Comparison of ENCODE assay signal across 12 cellular contexts in genomic region chr12:110248096-110248447, GRCh38. TPM values are rescaled to one million over a fixed set of nuclear protein-coding genes. Genes with fewer than 3 reads are reported as not detected.
DNase-seq lines count a peak whose midpoint lies in the region; ATAC-seq, FAIRE-seq and TF ChIP-seq lines count a peak whose summit lies in the region.
"Had no signal": no experiment of that assay in that cellular context is flagged by ENCODE, and none has a peak within 500 bp of the region (broad histone marks: within the 10 kb centered on the region; RNA-seq: fewer than 3 reads in every experiment).

No MANE protein-coding gene starts in this region.

- TF ChIP-seq POLR2A in HepG2 (IDR thresholded peaks at IDR 0.05; ENCODE audit: insufficient read depth in 1 of 2, low read depth in 2 of 2, low read length in 2 of 2) = no peak

- WGBS in mammary epithelial cell (ENCODE audit: low coverage, missing lambda C conversion rate) = 0% methylated on average over 4 of the region's 4 CpGs
- 14% methylated on average over 4 of the region's 4 CpGs for WGBS in HepG2 (ENCODE audit: low lambda C conversion rate)

- no peaks in the 10 kb centered on the region for H4K20me1 ChIP-seq in mammary epithelial cell (ENCODE audit: insufficient read depth, low read length)
- H4K20me1 ChIP-seq in HepG2 (ENCODE audit: insufficient read depth, low read length) = no peaks in the 10 kb centered on the region

- no peak for FAIRE-seq in HepG2 (lab: Jason Lieb, UNC)
- FAIRE-seq: D721Med, HTR-8/SVneo had no signal

- ATAC-seq in HepG2 (no peak), GM21737 (IDR thresholded peaks at IDR 0.05; ENCODE audit: unreplicated experiment) (no peak)

- peak overlapping the region; percentile 62 for H3K4me3 Mint-ChIP-seq in Calu3 (ENCODE audit: low read depth, unreplicated experiment)
- H3K4me3 Mint-ChIP-seq: activated naive CD8-positive, alpha-beta T cell; nephron progenitor cell had no signal

- H3K36me3 ChIP-seq in mammary epithelial cell (ENCODE audit: insufficient read depth, low read length) = no peaks in the 10 kb centered on the region
- H3K36me3 ChIP-seq in HepG2 (replicated peaks in 1 of 2; ENCODE audit: control insufficient read depth in 1 of 2, insufficient read depth in 2 of 2, low read length in 2 of 2) = no peaks in the 10 kb centered on the region

- POLR2A ChIA-PET in HepG2 (lab: Yijun Ruan, JAX) = interaction anchor here (0.8 to 5.4 kb wide), 19 partner anchors 9 to 210 kb away, joined by 3 to 77 read pairs (median 5); partner anchors contain the start of genes ARPC3, ATP2A2 and IFT81

- H2AFZ ChIP-seq in mammary epithelial cell (ENCODE audit: low read depth, low read length) = peak overlapping the region; percentile 65
- H2AFZ ChIP-seq in HepG2 (ENCODE audit: low read length) = no peak overlapping the region

- TF ChIP-seq EP300 in HepG2 (IDR thresholded peaks at IDR 0.05; ENCODE audit: low read depth in 2 of 2, low read length in 2 of 2) = no peak
- no peak for TF ChIP-seq EP300 in HepG2 (CRISPR knock-in tag; IDR thresholded peaks at IDR 0.05; ENCODE audit: borderline replicate concordance)

- H3K79me2 ChIP-seq in mammary epithelial cell (ENCODE audit: insufficient read depth, low read length) (peaks cover 3% of the 10 kb centered on the region), HepG2 (ENCODE audit: insufficient read depth, low read length) (no peaks in the 10 kb centered on the region)

- TF ChIP-seq CTCF in Calu3 (IDR thresholded peaks at IDR 0.05; ENCODE audit: unreplicated experiment) (no peak), mammary epithelial cell (conservative IDR thresholded peaks at IDR 0.05 in 1 of 2, IDR thresholded peaks at IDR 0.05 in 1 of 2; ENCODE audit: extremely low read depth in 1 of 2, insufficient read depth in 1 of 2, low read depth in 1 of 2, low read length in 2 of 2) (no peak), HepG2 (CRISPR knock-in tag; IDR thresholded peaks at IDR 0.05) (no peak), GM20000 (IDR thresholded peaks at IDR 0.05; ENCODE audit: extremely low read depth, missing control alignments) (no peak), dorsolateral prefrontal cortex (IDR thresholded peaks at IDR 0.05 in 54 of 56, conservative IDR thresholded peaks at IDR 0.05 in 2 of 56; ENCODE audit: low read depth in 1 of 56, partially characterized antibody in 56 of 56) (no peak)

- BruUV-seq in Calu3 (replicated peaks; lab: Mats Ljungman, UMichigan) (no TSS peak), mammary epithelial cell (replicated peaks; lab: Mats Ljungman, UMichigan) (no TSS peak), HepG2 (replicated peaks; lab: Mats Ljungman, UMichigan) (TSS peak; percentile 80)

- H3K27ac ChIP-seq in mammary epithelial cell (ENCODE audit: insufficient read depth, low read depth, low read length) (peak overlapping the region; percentile 92), HepG2 (ENCODE audit: extremely low read length, insufficient read depth, low read length) (peak overlapping the region; percentile 96), skin epidermis (peak overlapping the region in 20 of 21 experiments; percentile 11 to 91 (median 76)), dorsolateral prefrontal cortex (peak overlapping the region in 10 of 59 donors; percentile 3 to 71 (median 44))

- no peaks in the 10 kb centered on the region for H3K9me3 Mint-ChIP-seq in Calu3 (ENCODE audit: low read depth, unreplicated experiment)

- intact Hi-C loops in Calu3 (cut with micrococcal nuclease; ENCODE audit: unreplicated experiment) (loop anchor here (2.0 kb wide), 1 partner anchor 33 kb away; the partner anchor contains the start of gene ATP2A2), mammary epithelial cell (cut with micrococcal nuclease) (loop anchor here (2.0 kb wide), 1 partner anchor 15 kb away; no protein-coding TSS in a partner anchor), HepG2 (cut with micrococcal nuclease; ENCODE audit: unreplicated experiment) (no loop called here), dorsolateral prefrontal cortex (cut with DNase I) (no loop called here)

- H3K9ac ChIP-seq in mammary epithelial cell (ENCODE audit: insufficient read depth, low read length) = peak overlapping the region; percentile 48
- H3K9ac ChIP-seq in HepG2 (ENCODE audit: insufficient read depth, low read depth, low read length) = peak overlapping the region; percentile 71

- peaks cover 55% of the 10 kb centered on the region for H3K4me1 Mint-ChIP-seq in Calu3 (ENCODE audit: low read depth, unreplicated experiment)

- H3K27ac Mint-ChIP-seq in Calu3 (ENCODE audit: unreplicated experiment) = peak overlapping the region; percentile 95

- in situ Hi-C loops in mammary epithelial cell (cut with MboI; ENCODE audit: low sequenced_read_pairs in 2 of 2) (no loop called here), HepG2 (cut with HindIII; ENCODE audit: extremely low pct_ligation_motif_present, low pct_unique_long_range_greater_than_20kb) (no loop called here)

- peak overlapping the region in 1 of 3 experiments; percentile 2 for H3K4me3 ChIP-seq in mammary epithelial cell (replicated peaks in 1 of 3; ENCODE audit: insufficient read depth in 1 of 3, low read depth in 2 of 3, low read length in 3 of 3)
- peak overlapping the region; percentile 49 to 71 (median 52) for H3K4me3 ChIP-seq in HepG2 (replicated peaks in 1 of 3; ENCODE audit: insufficient read depth in 1 of 3, low read depth in 2 of 3, low read length in 3 of 3)
- H3K4me3 ChIP-seq in skin epidermis = peak overlapping the region in 1 of 7 experiments; percentile 10
- H3K4me3 ChIP-seq in dorsolateral prefrontal cortex = no peak overlapping the region

- H3K9me3 ChIP-seq in mammary epithelial cell (replicated peaks; ENCODE audit: insufficient read depth, low read length) = no peaks in the 10 kb centered on the region
- no peaks in the 10 kb centered on the region for H3K9me3 ChIP-seq in HepG2 (ENCODE audit: low read length)

- H3K4me1 ChIP-seq in mammary epithelial cell (ENCODE audit: insufficient read depth, low read length) (peaks cover 39% of the 10 kb centered on the region), HepG2 (ENCODE audit: insufficient read depth, low read length) (peaks cover 71% of the 10 kb centered on the region)

- dilution Hi-C loops in mammary epithelial cell (cut with HindIII; ENCODE audit: low sequenced_read_pairs) = no loop called here

- CTCF ChIA-PET in Calu3 (lab: Charles Lee) = interaction anchor here (0.9 to 1.7 kb wide), 8 partner anchors 15 to 36 kb away, joined by 3 to 9 read pairs (median 4); partner anchors contain the start of gene ATP2A2
- CTCF ChIA-PET in mammary epithelial cell (lab: Charles Lee; ENCODE audit: low non-redundant PET) = interaction anchor here (0.6 to 1.0 kb wide), 3 partner anchors 28 to 223 kb away, joined by 3 to 4 read pairs (median 3); no protein-coding TSS in a partner anchor
- CTCF ChIA-PET in HepG2 (lab: Yijun Ruan, JAX; ENCODE audit: low intra/inter-chr PET ratio, low total read pairs) = no interaction called here

- H3K27me3 ChIP-seq in mammary epithelial cell (ENCODE audit: insufficient read depth, low read length) = no peaks in the 10 kb centered on the region
- H3K27me3 ChIP-seq in HepG2 (ENCODE audit: control insufficient read depth in 1 of 2, insufficient read depth in 2 of 2, low read length in 2 of 2) = no peaks in the 10 kb centered on the region
- no peaks in the 10 kb centered on the region for H3K27me3 ChIP-seq in dorsolateral prefrontal cortex

- H3K4me2 ChIP-seq in mammary epithelial cell (ENCODE audit: insufficient read depth, low read depth, low read length) = peak overlapping the region; percentile 76
- H3K4me2 ChIP-seq in HepG2 (ENCODE audit: low read depth, low read length) = peak overlapping the region; percentile 92

- DNase-seq in Calu3 (peak; percentile 54), mammary epithelial cell (no peak), HepG2 (ENCODE audit: low spot score) (no peak), GM20000 (ENCODE audit: low spot score) (no peak), NCI-H146 (lab: John Stamatoyannopoulos, UW) (no peak), dorsolateral prefrontal cortex (no peak)
- DNase-seq: nephron progenitor cell had no signal

- H3K27me3 Mint-ChIP-seq in Calu3 (ENCODE audit: unreplicated experiment) = no peaks in the 10 kb centered on the region
- H3K27me3 Mint-ChIP-seq: activated naive CD8-positive, alpha-beta T cell had no signal

- no peak for TF ChIP-seq RAD21 in HepG2 (CRISPR knock-in tag; IDR thresholded peaks at IDR 0.05)

- H3K36me3 Mint-ChIP-seq in Calu3 (ENCODE audit: insufficient read depth, unreplicated experiment) = peaks cover 18% of the 10 kb centered on the region
- H3K36me3 Mint-ChIP-seq: activated naive CD8-positive, alpha-beta T cell had no signal

RNA-seq across cellular contexts. Expression of gene ATP2A2, which starts 33.0 kb away (rescaled TPM):
- total RNA-seq in Calu3 (2022) = 388 and 437 TPM in 2 replicates
- total RNA-seq in mammary epithelial cell = 100 to 1,000 TPM; 311 to 337 TPM
- 156 TPM for polyA plus RNA-seq in mammary epithelial cell
- 444 TPM for polyA minus RNA-seq in mammary epithelial cell
- total RNA-seq in HepG2 (2016; rRNA removed; fragmentation: Illumina TruSeq; extraction: Trizol) = 79.2 and 85.5 TPM in 2 replicates
- 16.6 and 18.3 TPM in 2 replicates for total RNA-seq in HepG2 (2016; cell fraction: cytosol; rRNA removed; fragmentation: Illumina TruSeq; extraction: Trizol; ENCODE audit: low read depth)
- 64.3 and 88.8 TPM in 2 replicates for total RNA-seq in HepG2 (2016; cell fraction: insoluble cytoplasmic fraction; rRNA removed; fragmentation: Illumina TruSeq; extraction: Trizol)
- total RNA-seq in HepG2 (2016; cell fraction: membrane; rRNA removed; fragmentation: Illumina TruSeq; extraction: Trizol) = 50.1 and 58.3 TPM in 2 replicates
- total RNA-seq in HepG2 (2016; cell fraction: nucleus; rRNA removed; fragmentation: Illumina TruSeq; extraction: Trizol) = 162 and 186 TPM in 2 replicates
- 35.4 and 40.8 TPM in 2 replicates for polyA plus RNA-seq in HepG2 (2011; rRNA removed)
- 19.8 and 24.8 TPM in 2 replicates for polyA plus RNA-seq in HepG2 (2011; cell fraction: cytosol; rRNA removed)
- 106 and 112 TPM in 2 replicates for polyA plus RNA-seq in HepG2 (2011; cell fraction: nucleus; rRNA removed)
- 95.4 and 109 TPM in 2 replicates for polyA plus RNA-seq in HepG2 (2012)
- 7.7 and 8.0 TPM in 2 replicates for polyA plus RNA-seq in HepG2 (2016; cell fraction: cytosol; fragmentation: Illumina TruSeq; extraction: Trizol; ENCODE audit: low read depth)
- polyA plus RNA-seq in HepG2 (2016; cell fraction: insoluble cytoplasmic fraction; fragmentation: Illumina TruSeq; extraction: Trizol; ENCODE audit: low read depth) = 52.2 and 68.9 TPM in 2 replicates
- 23.7 and 31.5 TPM in 2 replicates for polyA plus RNA-seq in HepG2 (2016; cell fraction: membrane; fragmentation: Illumina TruSeq; extraction: Trizol; ENCODE audit: low read depth)
- polyA plus RNA-seq in HepG2 (2016; cell fraction: nucleus; fragmentation: Illumina TruSeq; extraction: Trizol; ENCODE audit: insufficient read depth, low read depth) = 193 and 199 TPM in 2 replicates
- 88.2 and 101 TPM in 2 replicates for polyA minus RNA-seq in HepG2 (2011; rRNA and poly(A)+ RNA removed; ENCODE audit: low replicate concordance)
- polyA minus RNA-seq in HepG2 (2011; cell fraction: cytosol; rRNA and poly(A)+ RNA removed) = 63.9 and 75.1 TPM in 2 replicates
- 126 and 131 TPM in 2 replicates for polyA minus RNA-seq in HepG2 (2011; cell fraction: nucleus; rRNA and poly(A)+ RNA removed)
- 100 to 1,000 TPM; 198 to 558 (median 389) TPM for total RNA-seq in dorsolateral prefrontal cortex

Comparison
In these comparisons a context has a peak if more than half of its experiments do, and no peak if none do; other contexts are left out.
1. H3K4me3 ChIP-seq: peak in HepG2 (3 of 3); none in dorsolateral prefrontal cortex (0 of 59).
2. intact Hi-C loops: an anchor here in Calu3 (2.0 kb wide) and mammary epithelial cell (2.0 kb wide); none called in HepG2 and dorsolateral prefrontal cortex.